ENCODE assay signal across 8 cellular contexts in the genomic region with DNA sequence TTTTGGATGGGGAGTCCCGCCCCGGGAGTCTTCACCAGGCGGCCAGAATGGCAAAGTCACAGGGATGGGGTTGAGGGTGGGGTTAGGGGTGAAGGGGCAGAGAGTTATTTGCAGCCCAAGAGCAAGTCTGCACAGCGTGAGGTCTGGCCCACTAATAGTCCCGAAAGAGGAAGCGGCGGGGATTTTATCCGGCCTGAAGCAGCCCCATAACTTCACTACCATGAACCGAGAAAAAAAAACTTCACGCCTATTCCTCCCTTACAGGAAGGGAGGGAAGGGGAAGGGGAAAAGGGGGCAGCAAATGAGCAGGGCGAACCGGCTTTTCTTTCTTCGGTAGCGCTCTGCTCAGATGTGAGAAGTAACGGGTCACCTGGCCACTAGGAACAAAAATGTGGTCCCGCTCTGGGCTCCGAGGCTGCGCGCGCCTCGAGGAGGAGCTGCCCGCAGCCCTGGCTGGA. TPM values are rescaled to one million over a fixed set of nuclear protein-coding genes. Genes with fewer than 3 reads are reported as not detected.
DNase-seq lines count a peak whose midpoint lies in the region; ATAC-seq lines count a peak whose summit lies in the region.

No MANE protein-coding gene starts in this region.

- H3K36me3 ChIP-seq in effector memory CD4-positive, alpha-beta T cell (ENCODE audit: control insufficient read depth, insufficient read depth, low read length) = no peaks in the 10 kb centered on the region

- no peaks in the 10 kb centered on the region for H3K27me3 ChIP-seq in effector memory CD4-positive, alpha-beta T cell (replicated peaks; ENCODE audit: control insufficient read depth, insufficient read depth, low read length, poor library complexity, severe bottlenecking)

- H3K4me3 ChIP-seq in effector memory CD4-positive, alpha-beta T cell (ENCODE audit: insufficient read depth, low read depth, low read length, poor library complexity, severe bottlenecking) = peak overlapping the region; percentile 99

- peak; percentile 49 for DNase-seq in ACHN
- DNase-seq in RPMI7951 (ENCODE audit: low read depth) = peak; percentile 22
- no peak for DNase-seq in effector memory CD4-positive, alpha-beta T cell
- DNase-seq in midbrain (lab: John Stamatoyannopoulos, UW) = peak; percentile 53
- no peak for DNase-seq in ureter (ENCODE audit: low spot score)
- no peak for DNase-seq in NCI-H2196 treated with DMSO at 0.1 percent for 48 hours (lab: John Stamatoyannopoulos, UW; ENCODE audit: unreplicated experiment)

- H3K9me3 ChIP-seq in effector memory CD4-positive, alpha-beta T cell (ENCODE audit: control insufficient read depth, low read length) = no peaks in the 10 kb centered on the region

- in situ Hi-C loops in ACHN (cut with HindIII; ENCODE audit: low pct_ligation_motif_present, low pct_unique_long_range_greater_than_20kb, low sequenced_read_pairs) = no loop called here

- peaks cover 34% of the 10 kb centered on the region for H3K4me1 ChIP-seq in effector memory CD4-positive, alpha-beta T cell (ENCODE audit: control insufficient read depth, insufficient read depth, low read length, poor library complexity, severe bottlenecking)

- H3K27ac ChIP-seq in effector memory CD4-positive, alpha-beta T cell (ENCODE audit: insufficient read depth, low read length, poor library complexity, severe bottlenecking) = peak overlapping the region; percentile 81

- ATAC-seq in GM18868 (IDR thresholded peaks at IDR 0.05; ENCODE audit: unreplicated experiment) (peak; percentile 51), HG03045 (IDR thresholded peaks at IDR 0.05; ENCODE audit: unreplicated experiment) (peak; percentile 44)

RNA-seq across cellular contexts. Expression of gene ITPRIP, which starts 0.7 kb away (rescaled TPM):
- total RNA-seq in RPMI7951 (2014; rRNA removed; shearing (Covaris generic)) = 3.9 and 4.0 TPM in 2 replicates
- total RNA-seq in ureter = 18.3 TPM

RNA-seq across cellular contexts. Expression of gene CFAP58, which starts 16.1 kb away (rescaled TPM):
- 0.48 and 0.49 TPM in 2 replicates for total RNA-seq in RPMI7951 (2014; rRNA removed; shearing (Covaris generic))
- total RNA-seq in ureter = 0.55 TPM

Comparison
In these comparisons a context has a peak if more than half of its experiments do, and no peak if none do; other contexts are left out.
1. DNase-seq: peak in ACHN (single experiment), RPMI7951 (single experiment) and midbrain (single experiment); none in effector memory CD4-positive, alpha-beta T cell (0 of 3), ureter (single experiment) and NCI-H2196 treated with DMSO at 0.1 percent for 48 hours (single experiment).